ENCODE assay signal across 1 cellular context in the genomic region with DNA sequence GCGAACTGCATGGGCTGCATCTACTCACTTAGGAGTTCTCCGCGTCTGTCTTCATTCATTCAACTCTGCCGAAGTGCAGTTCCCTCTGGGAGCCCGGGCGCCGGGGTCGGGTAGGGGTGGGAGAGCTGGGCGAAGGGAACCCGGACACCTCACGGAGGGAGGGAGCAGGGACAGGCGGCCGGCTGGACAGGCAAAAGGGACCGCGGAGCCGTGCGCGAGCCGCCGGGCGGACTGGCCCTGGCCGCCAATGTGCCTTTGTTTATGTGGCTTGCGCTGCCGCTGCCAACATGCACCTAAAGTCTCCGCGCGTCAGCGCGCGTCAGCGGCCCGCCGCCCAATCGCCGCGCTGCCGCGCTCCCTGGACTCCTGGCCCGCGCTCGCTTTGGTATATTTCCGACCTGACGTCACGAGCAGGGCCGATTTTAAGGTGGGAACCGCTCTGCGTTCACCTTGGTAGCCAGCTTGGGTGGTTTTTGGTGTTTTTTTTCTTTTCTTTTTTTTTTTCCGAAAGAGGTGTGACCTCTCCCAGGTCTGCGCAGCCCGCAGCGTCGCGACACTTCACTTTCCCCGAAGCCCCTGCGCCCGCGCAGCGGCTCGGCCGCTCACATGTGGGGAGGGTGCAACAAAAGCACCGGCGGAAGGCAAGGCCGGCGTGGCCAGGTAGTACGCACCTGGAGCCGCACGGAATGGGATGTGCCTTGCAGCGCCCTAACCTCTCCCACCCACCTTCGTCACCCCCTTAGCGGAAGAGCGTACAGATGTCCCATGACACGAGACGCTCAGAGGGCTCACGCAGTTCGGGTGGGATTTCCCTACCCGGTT.
A peak's percentile ranks its signal among the peaks of the same experiment; 100 is the strongest.
TF ChIP-seq lines count a peak whose summit lies in the region.

Gene NR4A2, minus strand, starts transcription at position 270 of the 822 bp plus-strand sequence. CDS start 2,535 bp downstream, outside the sequence.

TF ChIP-seq in GM12878, 131 proteins besides CTCF, POLR2A, EP300 and RAD21 (continued from another document):
- TF ChIP-seq USF2 (IDR thresholded peaks at IDR 0.05; ENCODE audit: borderline replicate concordance, low read depth, low read length): no peak
- TF ChIP-seq ZBTB40 (IDR thresholded peaks at IDR 0.05; ENCODE audit: borderline replicate concordance): peak; percentile 17; the same call in 1 of the 2 replicates
- TF ChIP-seq SP1 (IDR thresholded peaks at IDR 0.05; ENCODE audit: low read depth, low read length): peak; percentile 29
- peak; percentile 39 to 79; a peak in 3 of 4 replicates for TF ChIP-seq BHLHE40 (IDR thresholded peaks at IDR 0.05; ENCODE audit: borderline replicate concordance in 1 of 2, low read depth in 2 of 2, low read length in 1 of 2)
- TF ChIP-seq WRNIP1 (IDR thresholded peaks at IDR 0.05; ENCODE audit: borderline replicate concordance, low read depth, low read length): no peak
- no peak for TF ChIP-seq SIN3A (IDR thresholded peaks at IDR 0.05; ENCODE audit: low read depth, low read length)
- TF ChIP-seq CHD2 (IDR thresholded peaks at IDR 0.05; ENCODE audit: borderline replicate concordance, low read depth, low read length): peak; percentile 70
- TF ChIP-seq RAD51 (IDR thresholded peaks at IDR 0.05): 0 out of 2 replicates have a peak, but pooled peaks have one; percentile 27
- no peak for TF ChIP-seq IRF3 (IDR thresholded peaks at IDR 0.05)
- peak; percentile 78 for TF ChIP-seq BACH1 (IDR thresholded peaks at IDR 0.05; ENCODE audit: borderline replicate concordance)
- TF ChIP-seq JUNB (IDR thresholded peaks at IDR 0.05): no peak
- no peak for TF ChIP-seq BRCA1 (IDR thresholded peaks at IDR 0.05; ENCODE audit: low read depth, low read length)
- no peak for TF ChIP-seq ZZZ3 (IDR thresholded peaks at IDR 0.05; ENCODE audit: control insufficient read depth, insufficient read length, low read depth)
- TF ChIP-seq BMI1 (IDR thresholded peaks at IDR 0.05; ENCODE audit: borderline replicate concordance): 0 out of 2 replicates have a peak, but pooled peaks have one; percentile 10
